Comparison of ENCODE assay signal across 8 cellular contexts in genomic region chr1:77948841-77949424, GRCh38. TPM values are rescaled to one million over a fixed set of nuclear protein-coding genes. Genes with fewer than 3 reads are reported as not detected.
DNase-seq lines count a peak whose midpoint lies in the region; ATAC-seq and TF ChIP-seq lines count a peak whose summit lies in the region.

No MANE protein-coding gene starts in this region.

- CTCF ChIA-PET in AG04450 (lab: Charles Lee): interaction anchor here (5.0 kb wide), 1 partner anchor 165 kb away, joined by 20 read pairs; no protein-coding TSS in a partner anchor

- H3K4me3 ChIP-seq in AG04450 (ENCODE audit: low read depth, low read length): no peak overlapping the region

- no peak overlapping the region for H3K27ac ChIP-seq in AG04450 (ENCODE audit: low read depth, low read length)

- no peaks in the 10 kb centered on the region for H3K9me3 ChIP-seq in AG04450 (ENCODE audit: control insufficient read depth, insufficient read depth, low read length)

- DNase-seq in AG04450 (ENCODE audit: low read depth, low spot score): no peak
- DNase-seq in RKO (ENCODE audit: low spot score): peak; percentile 32
- DNase-seq in foreskin melanocyte: peak; percentile 26
- no peak for DNase-seq in NCI-H510A treated with DMSO at 0.1 percent for 48 hours (lab: John Stamatoyannopoulos, UW)
- DNase-seq in anterior cingulate cortex (lab: John Stamatoyannopoulos, UW): no peak
- no peak for DNase-seq in hippocampal formation (lab: John Stamatoyannopoulos, UW)

- no peaks in the 10 kb centered on the region for H3K27me3 ChIP-seq in AG04450 (ENCODE audit: control insufficient read depth, insufficient read depth, low read length)

- ATAC-seq in GM18868 (IDR thresholded peaks at IDR 0.05; ENCODE audit: unreplicated experiment) (peak; percentile 38), HG02840 (IDR thresholded peaks at IDR 0.05; ENCODE audit: low FRiP score, unreplicated experiment) (no peak)

- TF ChIP-seq CTCF in AG04450 (IDR thresholded peaks at IDR 0.05; ENCODE audit: low read depth, low read length): peak; percentile 47

- POLR2A ChIA-PET in AG04450 (lab: Yijun Ruan, JAX): no interaction called here

RNA-seq across cellular contexts. Expression of gene FUBP1, which starts 29.9 kb away (rescaled TPM):
- polyA plus RNA-seq in AG04450 (2011; rRNA removed): 123 and 142 TPM in 2 replicates
- polyA minus RNA-seq in AG04450 (2011; rRNA and poly(A)+ RNA removed): 150 and 164 TPM in 2 replicates

RNA-seq across cellular contexts. Expression of gene DNAJB4, which starts 55.8 kb away (rescaled TPM):
- polyA plus RNA-seq in AG04450 (2011; rRNA removed): 35.1 and 51.6 TPM in 2 replicates
- polyA minus RNA-seq in AG04450 (2011; rRNA and poly(A)+ RNA removed): 33.2 and 53.6 TPM in 2 replicates

Comparison
In these comparisons a context has a peak if more than half of its experiments do, and no peak if none do; other contexts are left out.
1. DNase-seq: peak in RKO (single experiment) and foreskin melanocyte (single experiment); none in AG04450 (single experiment), NCI-H510A treated with DMSO at 0.1 percent for 48 hours (single experiment), anterior cingulate cortex (0 of 58) and hippocampal formation (0 of 2).